In the genomic region with DNA sequence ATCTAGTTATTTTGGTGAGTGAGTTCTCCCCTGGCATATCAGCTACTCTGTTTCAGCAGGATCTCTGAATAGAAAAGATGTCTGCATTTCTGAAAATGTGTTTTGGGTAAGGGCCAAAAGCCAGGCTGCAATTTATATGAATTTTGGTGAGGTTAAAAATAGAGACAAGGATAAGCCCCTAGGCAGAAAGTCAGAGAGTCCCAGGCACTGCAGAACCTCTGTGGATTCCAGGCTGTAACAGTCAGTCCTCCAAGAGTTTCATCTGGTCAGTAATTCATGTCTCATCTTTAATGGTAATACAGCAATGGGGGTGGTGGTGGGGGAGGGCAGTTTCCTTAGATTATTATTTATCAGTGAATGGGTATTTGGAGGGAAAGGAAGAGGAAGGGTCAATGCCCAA, we compare ENCODE assay signal across 17 cellular contexts. TPM values are rescaled to one million over a fixed set of nuclear protein-coding genes. Genes with fewer than 3 reads are reported as not detected.
"Had no signal": no experiment of that assay in that cellular context is flagged by ENCODE, and none has a peak within 500 bp of the region (broad histone marks: within the 10 kb centered on the region; RNA-seq: fewer than 3 reads in every experiment).

No MANE protein-coding gene starts in this region.

- H3K27me3 Mint-ChIP-seq: activated T-helper 17 cell treated with anti-CD3 and anti-CD28 coated beads, Interleukin-2, amount 50 U/mL, for 72 hours; effector memory CD8-positive, alpha-beta T cell; stimulated activated naive B cell treated with anti-CD40 and anti-IgM and Interleukin-4, amounts not matched to agents 10 μg/mL and 1 μg/mL and 100 μg/mL, for 72 hours had no signal

- H3K4me1 ChIP-seq: adrenal gland, transverse colon had no signal

- H3K27me3 ChIP-seq: adrenal gland, transverse colon had no signal

- H3K27ac ChIP-seq: adrenal gland, skin epidermis, transverse colon had no signal

- DNase-seq: activated CD4-positive, alpha-beta T cell treated with anti-CD3 and anti-CD28 coated beads for 48 hours; activated naive CD4-positive, alpha-beta T cell treated with anti-CD3 and anti-CD28 coated beads for 36 hours; activated T-cell treated with anti-CD3 and anti-CD28 coated beads for 4 hours; adrenal gland; central memory CD4-positive, alpha-beta T cell; cortex of kidney; effector memory CD8-positive, alpha-beta T cell; left colon; mesenchymal stem cell; retina; stimulated activated naive B cell treated with anti-CD40 and anti-IgM and Interleukin-4, amounts not matched to agents 10 μg/mL and 1 μg/mL and 100 μg/mL, for 72 hours; transverse colon had no signal

- H3K9me3 ChIP-seq: adrenal gland had no signal

- H3K36me3 Mint-ChIP-seq: stimulated activated naive B cell treated with anti-CD40 and anti-IgM and Interleukin-4, amounts not matched to agents 10 μg/mL and 1 μg/mL and 100 μg/mL, for 72 hours had no signal

- H3K4me3 Mint-ChIP-seq: activated naive CD4-positive, alpha-beta T cell treated with anti-CD3 and anti-CD28 coated beads for 36 hours; activated T-helper 17 cell treated with anti-CD3 and anti-CD28 coated beads, Interleukin-2, amount 50 U/mL, for 72 hours; effector memory CD8-positive, alpha-beta T cell; stimulated activated naive B cell treated with anti-CD40 and anti-IgM and Interleukin-4, amounts not matched to agents 10 μg/mL and 1 μg/mL and 100 μg/mL, for 72 hours had no signal

- ATAC-seq: activated T-helper 17 cell treated with anti-CD3 and anti-CD28 coated beads, Interleukin-2, amount 50 U/mL, for 72 hours; effector memory CD8-positive, alpha-beta T cell; left colon; stimulated activated naive B cell treated with anti-CD40 and anti-IgM and Interleukin-4, amounts not matched to agents 10 μg/mL and 1 μg/mL and 100 μg/mL, for 72 hours had no signal

- H3K27ac Mint-ChIP-seq: activated naive CD4-positive, alpha-beta T cell treated with anti-CD3 and anti-CD28 coated beads for 36 hours; activated T-helper 17 cell treated with anti-CD3 and anti-CD28 coated beads, Interleukin-2, amount 50 U/mL, for 72 hours; effector memory CD8-positive, alpha-beta T cell; stimulated activated naive B cell treated with anti-CD40 and anti-IgM and Interleukin-4, amounts not matched to agents 10 μg/mL and 1 μg/mL and 100 μg/mL, for 72 hours had no signal

- H3K4me1 Mint-ChIP-seq: activated T-helper 17 cell treated with anti-CD3 and anti-CD28 coated beads, Interleukin-2, amount 50 U/mL, for 72 hours; stimulated activated naive B cell treated with anti-CD40 and anti-IgM and Interleukin-4, amounts not matched to agents 10 μg/mL and 1 μg/mL and 100 μg/mL, for 72 hours had no signal

RNA-seq across cellular contexts. Expression of a gene that starts 53.0 kb away (rescaled TPM):
- total RNA-seq: activated CD8-positive, alpha-beta memory T cell treated with anti-CD3 and anti-CD28 coated beads for 36 hours; activated naive CD4-positive, alpha-beta T cell treated with anti-CD3 and anti-CD28 coated beads for 36 hours; activated T-helper 17 cell treated with anti-CD3 and anti-CD28 coated beads, Interleukin-2, amount 50 U/mL, for 72 hours; adrenal gland; left colon; subcutaneous adipose tissue; T-helper 1 cell treated with Interleukin-12 subunit alpha and Interleukin-12 subunit beta and Interleukin-4 antibody, amounts not matched to agents 30 ng/mL and 1 ng/mL, for 36 hours; transverse colon had no signal
